In the genomic region with DNA sequence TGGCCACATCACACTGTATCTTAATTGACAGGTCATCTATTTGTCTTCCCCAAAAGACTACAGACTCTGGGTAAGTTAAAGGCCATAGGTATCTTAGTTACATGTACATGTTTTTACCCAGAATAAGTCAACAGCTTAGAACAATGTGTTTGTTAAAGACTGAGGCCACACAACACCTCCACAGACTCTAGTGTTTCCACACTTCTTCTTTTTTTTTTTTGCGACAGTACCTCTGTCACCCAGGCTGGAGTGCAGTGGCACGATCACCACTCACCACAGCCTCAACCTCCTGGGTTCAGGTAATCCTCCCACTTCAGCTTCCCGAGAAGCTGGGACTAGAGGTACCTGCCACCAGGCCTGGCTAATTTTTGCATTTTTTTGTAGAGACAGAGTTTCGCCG, we compare ENCODE assay signal across 8 cellular contexts. TPM values are rescaled to one million over a fixed set of nuclear protein-coding genes. Genes with fewer than 3 reads are reported as not detected.
DNase-seq lines count a peak whose midpoint lies in the region; ATAC-seq and TF ChIP-seq lines count a peak whose summit lies in the region.

No MANE protein-coding gene starts in this region.

- no peak overlapping the region for H2AFZ ChIP-seq in SU-DHL-6 (ENCODE audit: low read depth, low read length, severe bottlenecking)

- peaks cover 10% of the 10 kb centered on the region for H3K4me1 Mint-ChIP-seq in glutamatergic neuron (ENCODE audit: low read depth, unreplicated experiment)

- 72 to 73% methylated on average over 5 of the region's 5 CpGs for WGBS in heart right ventricle, 2 donors

- H3K9me2 ChIP-seq in SU-DHL-6 (replicated peaks; ENCODE audit: insufficient read depth, low read length): no peaks in the 10 kb centered on the region

- no peaks in the 10 kb centered on the region for H4K20me1 ChIP-seq in SU-DHL-6 (ENCODE audit: low read depth, low read length)

- H3K27me3 Mint-ChIP-seq in glutamatergic neuron (ENCODE audit: unreplicated experiment): peaks cover 9% of the 10 kb centered on the region

- DNase-seq in heart right ventricle: no peak
- no peak for DNase-seq in left ventricle myocardium superior
- no peak for DNase-seq in glutamatergic neuron
- no peak for DNase-seq in thoracic aorta (ENCODE audit: low spot score)
- no peak for DNase-seq in NCI-H524 treated with DMSO at 0.1 percent for 48 hours (lab: John Stamatoyannopoulos, UW)
- no peak for DNase-seq in globus pallidus (ENCODE audit: low spot score)

- peak overlapping the region in 6 of 10 donors; percentile 61 to 90 (median 77) for H3K4me3 ChIP-seq in heart right ventricle
- peak overlapping the region; percentile 100 for H3K4me3 ChIP-seq in SU-DHL-6 (ENCODE audit: insufficient read depth, low read length, poor library complexity, severe bottlenecking)
- H3K4me3 ChIP-seq in thoracic aorta: peak overlapping the region; percentile 86

- H3K27ac Mint-ChIP-seq in glutamatergic neuron (ENCODE audit: unreplicated experiment): no peak overlapping the region

- no peak for TF ChIP-seq CTCF in heart right ventricle (IDR thresholded peaks at IDR 0.05)
- no peak for TF ChIP-seq CTCF in SU-DHL-6 (IDR thresholded peaks at IDR 0.05; ENCODE audit: insufficient read depth, low read length, poor library complexity, severe bottlenecking)
- no peak for TF ChIP-seq CTCF in glutamatergic neuron (IDR thresholded peaks at IDR 0.05; ENCODE audit: partially characterized antibody, unreplicated experiment)
- TF ChIP-seq CTCF in thoracic aorta (IDR thresholded peaks at IDR 0.05): no peak

- H3K79me2 ChIP-seq in SU-DHL-6 (ENCODE audit: insufficient read depth, low read length): peaks cover 56% of the 10 kb centered on the region

- peaks cover 0 to 34% (median 6%) of the 10 kb centered on the region in 9 donors for H3K36me3 ChIP-seq in heart right ventricle
- no peaks in the 10 kb centered on the region for H3K36me3 ChIP-seq in SU-DHL-6 (ENCODE audit: low read length)
- H3K36me3 ChIP-seq in thoracic aorta: no peaks in the 10 kb centered on the region

- ATAC-seq in heart right ventricle (no peak), left ventricle myocardium superior (no peak), thoracic aorta (ENCODE audit: insufficient number of reproducible peaks, low FRiP score, low read depth) (no peak), HG02678 (IDR thresholded peaks at IDR 0.05; ENCODE audit: unreplicated experiment) (no peak)

- no peak overlapping the region for H3K27ac ChIP-seq in heart right ventricle
- no peak overlapping the region for H3K27ac ChIP-seq in SU-DHL-6 (ENCODE audit: low read depth, low read length)
- no peak overlapping the region for H3K27ac ChIP-seq in thoracic aorta

- intact Hi-C loops in heart right ventricle (cut with DNase I): loop anchor here in 5 of 10 donors (5.0 to 10.0 kb wide), 4 partner anchors 36 to 418 kb away; a partner anchor contains a TSS
- intact Hi-C loops in left ventricle myocardium superior (cut with micrococcal nuclease): no loop called here

- H3F3A ChIP-seq in SU-DHL-6 (ENCODE audit: insufficient read depth): peaks cover 8% of the 10 kb centered on the region; the same call in 1 of the 2 replicates

- peak overlapping the region; percentile 100 for H3K4me3 Mint-ChIP-seq in glutamatergic neuron (ENCODE audit: unreplicated experiment)

- peak overlapping the region; percentile 98 for H3K9ac ChIP-seq in SU-DHL-6 (ENCODE audit: low read length)

- H3K4me1 ChIP-seq in heart right ventricle: peaks cover 7 to 28% (median 24%) of the 10 kb centered on the region in 9 donors
- H3K4me1 ChIP-seq in thoracic aorta (ENCODE audit: control insufficient read depth in 1 of 2, low read depth in 2 of 2): peaks cover 8 to 26% of the 10 kb centered on the region in 2 donors

- H3K9me3 ChIP-seq in heart right ventricle (no peaks in the 10 kb centered on the region), SU-DHL-6 (ENCODE audit: insufficient read depth, low read length) (no peaks in the 10 kb centered on the region), thoracic aorta (no peaks in the 10 kb centered on the region)

- H3K27me3 ChIP-seq in heart right ventricle: no peaks in the 10 kb centered on the region
- no peaks in the 10 kb centered on the region for H3K27me3 ChIP-seq in SU-DHL-6 (ENCODE audit: low read length)
- H3K27me3 ChIP-seq in thoracic aorta (replicated peaks; ENCODE audit: insufficient read depth): no peaks in the 10 kb centered on the region

- H3K36me3 Mint-ChIP-seq in glutamatergic neuron (ENCODE audit: unreplicated experiment): no peaks in the 10 kb centered on the region

- peaks cover 10% of the 10 kb centered on the region for H3K9me3 Mint-ChIP-seq in glutamatergic neuron (ENCODE audit: unreplicated experiment)

- peak overlapping the region; percentile 100 for H3K4me2 ChIP-seq in SU-DHL-6 (ENCODE audit: low read depth, low read length, poor library complexity, severe bottlenecking)

RNA-seq across cellular contexts. Expression of a gene that starts 1.3 kb away (rescaled TPM):
- total RNA-seq in heart right ventricle (10 to 100 TPM; 25.3 to 37.5 (median 31.1) TPM), left ventricle myocardium superior (27.5 TPM), glutamatergic neuron (ENCODE audit: unreplicated experiment) (17.5 TPM), thoracic aorta (10 to 100 TPM; 12.5 to 12.9 TPM)
- 10 to 100 TPM in 1 of 2 donors, 1 to 10 TPM in 1; 9.4 to 46.7 TPM for polyA plus RNA-seq in heart right ventricle

RNA-seq across cellular contexts. Expression of a gene that starts 1.9 kb away (rescaled TPM):
- 1 to 10 TPM; 2.4 to 9.2 (median 5.4) TPM for total RNA-seq in heart right ventricle
- polyA plus RNA-seq in heart right ventricle: 10 to 100 TPM in 1 of 2 donors, 1 to 10 TPM in 1; 8.1 to 27.2 TPM
- total RNA-seq in left ventricle myocardium superior: 3.8 TPM
- total RNA-seq in glutamatergic neuron (ENCODE audit: unreplicated experiment): 21.7 TPM
- 10 to 100 TPM in 1 of 2 donors, 1 to 10 TPM in 1; 3.7 to 12.6 TPM for total RNA-seq in thoracic aorta

RNA-seq across cellular contexts. Expression of a gene that starts 16.7 kb away (rescaled TPM):
- total RNA-seq in heart right ventricle (100 to 1,000 TPM in 2 of 10 donors, 10 to 100 TPM in 8; 71.9 to 168 (median 82.6) TPM), left ventricle myocardium superior (82.3 TPM), glutamatergic neuron (ENCODE audit: unreplicated experiment) (190 TPM), thoracic aorta (100 to 1,000 TPM; 152 to 247 TPM)
- polyA plus RNA-seq in heart right ventricle: 100 to 1,000 TPM; 195 to 212 TPM

RNA-seq across cellular contexts. Expression of a gene that starts 35.1 kb away (rescaled TPM):
- total RNA-seq in heart right ventricle: 100 to 1,000 TPM in 2 of 10 donors, 10 to 100 TPM in 8; 83.7 to 117 (median 91.5) TPM
- polyA plus RNA-seq in heart right ventricle: 100 to 1,000 TPM in 1 of 2 donors, 10 to 100 TPM in 1; 84.0 to 175 TPM
- total RNA-seq in left ventricle myocardium superior: 94.1 TPM
- total RNA-seq in glutamatergic neuron (ENCODE audit: unreplicated experiment): 94.6 TPM
- total RNA-seq in thoracic aorta: 10 to 100 TPM; 77.7 to 82.6 TPM

RNA-seq across cellular contexts. Expression of a gene that starts 35.3 kb away (rescaled TPM):
- total RNA-seq in heart right ventricle (1 to 10 TPM in 4 of 10 donors, under 1 TPM in 6; 0.23 to 1.6 (median 0.95) TPM), left ventricle myocardium superior (0.62 TPM), glutamatergic neuron (ENCODE audit: unreplicated experiment) (0.49 TPM), thoracic aorta (under 1 TPM in 1 of 2 donors, not detected in 1; 0.21 TPM)
- polyA plus RNA-seq in heart right ventricle: 1 to 10 TPM in 1 of 2 donors, not detected in 1; 4.9 TPM
